In the genomic region with DNA sequence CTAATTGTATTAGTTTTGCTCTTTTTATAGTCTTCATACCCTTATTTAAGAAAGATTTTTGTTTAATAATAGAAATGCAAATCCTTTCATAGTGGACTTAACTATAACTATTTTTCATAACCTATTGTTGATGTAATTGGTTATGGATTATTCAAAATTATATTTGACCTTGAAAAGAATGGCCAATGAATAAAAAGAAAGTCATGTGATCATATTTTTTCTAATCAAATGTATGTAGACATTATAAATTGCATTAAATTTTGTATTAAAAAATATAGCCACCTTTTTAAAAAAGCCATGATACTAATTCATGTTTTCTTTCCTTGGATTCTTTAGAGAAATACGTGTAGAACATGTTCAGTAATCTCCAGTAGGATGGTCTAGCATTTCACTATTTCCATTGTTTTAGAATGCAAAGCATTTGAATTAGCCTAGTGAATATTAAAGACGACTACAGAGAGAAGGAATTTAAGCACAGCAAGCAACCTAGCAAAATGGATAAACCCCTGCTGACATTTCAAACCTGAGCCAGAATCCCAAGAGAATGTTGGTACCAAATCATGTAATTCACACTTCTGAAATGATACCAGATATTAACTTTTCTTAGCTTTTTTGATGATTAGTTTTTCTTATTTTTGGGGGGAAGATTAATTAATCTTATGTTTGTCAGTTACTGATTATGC, we compare ENCODE assay signal across 20 cellular contexts.
DNase-seq lines count a peak whose midpoint lies in the region; ATAC-seq, FAIRE-seq and TF ChIP-seq lines count a peak whose summit lies in the region.
"Had no signal": no experiment of that assay in that cellular context is flagged by ENCODE, and none has a peak within 500 bp of the region (broad histone marks: within the 10 kb centered on the region; RNA-seq: fewer than 3 reads in every experiment).

No MANE protein-coding gene starts in this region.

- POLR2A ChIA-PET in A673 (lab: Charles Lee; ENCODE audit: low non-redundant PET), result no interaction called here

- H3K4me1 ChIP-seq in A673 (ENCODE audit: insufficient read depth, low read length, poor library complexity, severe bottlenecking), result peaks cover 3% of the 10 kb centered on the region
- no peaks in the 10 kb centered on the region for H3K4me1 ChIP-seq in prostate gland (replicated peaks)
- H3K4me1 ChIP-seq: BE2C had no signal

- FAIRE-seq in colon (lab: Jason Lieb, UNC), result peak; percentile 53
- FAIRE-seq: GM12892, GM19239 had no signal

- no peak for TF ChIP-seq CTCF in A673 (conservative IDR thresholded peaks at IDR 0.05; ENCODE audit: low read depth, low read length)
- TF ChIP-seq CTCF in prostate gland (IDR thresholded peaks at IDR 0.05), result no peak

- no TSS peak for BruUV-seq in A673 (replicated peaks; lab: Mats Ljungman, UMichigan)

- peak; percentile 76 for TF ChIP-seq EP300 in Ishikawa (IDR thresholded peaks at IDR 0.05; ENCODE audit: borderline replicate concordance)

- ATAC-seq in HG02759 (IDR thresholded peaks at IDR 0.05; ENCODE audit: unreplicated experiment) (no peak), GM21825 (IDR thresholded peaks at IDR 0.05; ENCODE audit: unreplicated experiment) (no peak)

- TF ChIP-seq RAD21 in Ishikawa (IDR thresholded peaks at IDR 0.05; ENCODE audit: low read depth), result no peak

- H3K9me3 ChIP-seq in A673 (ENCODE audit: low read depth, low read length, poor library complexity, severe bottlenecking) (peaks cover 8% of the 10 kb centered on the region), prostate gland (no peaks in the 10 kb centered on the region)
- H3K9me3 ChIP-seq: BE2C had no signal

- 51% methylated on average over 2 of the region's 2 CpGs for WGBS in prostate gland

- TF ChIP-seq POLR2A in prostate gland (IDR thresholded peaks at IDR 0.05), result no peak

- DNase-seq in A673 (ENCODE audit: low spot score) (peak; percentile 25), iPS-NIHi11 (ENCODE audit: low spot score) (peak; percentile 32), posterior vena cava (ENCODE audit: low spot score) (no peak), prostate gland (ENCODE audit: low spot score) (no peak)
- DNase-seq: 8988T; BE2C; CD4-positive, alpha-beta memory T cell; DMS79; EL; GDM1; H7; IMR-90 had no signal

- H3K27ac ChIP-seq in A673 (ENCODE audit: low read depth, low read length, poor library complexity, severe bottlenecking) (no peak overlapping the region), prostate gland (no peak overlapping the region)
- H3K27ac ChIP-seq: C4-2B, KMS-11 had no signal

- CTCF ChIA-PET in A673 (lab: Charles Lee), result no interaction called here

- H3K4me3 ChIP-seq in A673 (ENCODE audit: low read depth, low read length, poor library complexity, severe bottlenecking) (no peak overlapping the region), prostate gland (no peak overlapping the region)

- H3K27me3 ChIP-seq in A673 (replicated peaks; ENCODE audit: insufficient read depth, low read depth, low read length, poor library complexity) (no peaks in the 10 kb centered on the region), prostate gland (replicated peaks; ENCODE audit: insufficient read depth) (no peaks in the 10 kb centered on the region)
- H3K27me3 ChIP-seq: BE2C had no signal

- intact Hi-C loops in A673 (cut with micrococcal nuclease; ENCODE audit: unreplicated experiment) (no loop called here), posterior vena cava (cut with DNase I) (no loop called here), prostate gland (cut with DNase I) (no loop called here)

- no peaks in the 10 kb centered on the region for H3K36me3 ChIP-seq in A673 (ENCODE audit: insufficient read depth, low read length, poor library complexity, severe bottlenecking)
- no peaks in the 10 kb centered on the region for H3K36me3 ChIP-seq in prostate gland
- H3K36me3 ChIP-seq: BE2C had no signal

TF ChIP-seq in Ishikawa, 13 proteins besides CTCF, POLR2A, EP300 and RAD21:
- TF ChIP-seq REST (IDR thresholded peaks at IDR 0.05; ENCODE audit: low read depth) (no peak), TAF1 (IDR thresholded peaks at IDR 0.05; ENCODE audit: low read depth) (no peak), FOXM1 (IDR thresholded peaks at IDR 0.05; ENCODE audit: borderline replicate concordance, low read depth) (no peak; the same call in 1 of the 2 replicates), MAX (IDR thresholded peaks at IDR 0.05) (no peak), CREB1 (IDR thresholded peaks at IDR 0.05; ENCODE audit: low read depth) (no peak), NFIC (IDR thresholded peaks at IDR 0.05) (peak; percentile 85), TCF12 (IDR thresholded peaks at IDR 0.05; ENCODE audit: low read depth) (peak; percentile 58; the same call in 1 of the 2 replicates), ZBTB7A (IDR thresholded peaks at IDR 0.05; ENCODE audit: low read depth) (no peak), CEBPB (IDR thresholded peaks at IDR 0.05) (0 out of 2 replicates have a peak, but pooled peaks have one; percentile 4), TEAD4 (IDR thresholded peaks at IDR 0.05) (peak; percentile 85)
TF ChIP-seq in Ishikawa: peak in this region for 4.

Comparison
In these comparisons a context has a peak if more than half of its experiments do, and no peak if none do; other contexts are left out.
1. DNase-seq: peak in A673 (single experiment) and iPS-NIHi11 (single experiment); none in posterior vena cava (single experiment) and prostate gland (single experiment).